Comparison of ENCODE assay signal across 10 cellular contexts in the genomic region with DNA sequence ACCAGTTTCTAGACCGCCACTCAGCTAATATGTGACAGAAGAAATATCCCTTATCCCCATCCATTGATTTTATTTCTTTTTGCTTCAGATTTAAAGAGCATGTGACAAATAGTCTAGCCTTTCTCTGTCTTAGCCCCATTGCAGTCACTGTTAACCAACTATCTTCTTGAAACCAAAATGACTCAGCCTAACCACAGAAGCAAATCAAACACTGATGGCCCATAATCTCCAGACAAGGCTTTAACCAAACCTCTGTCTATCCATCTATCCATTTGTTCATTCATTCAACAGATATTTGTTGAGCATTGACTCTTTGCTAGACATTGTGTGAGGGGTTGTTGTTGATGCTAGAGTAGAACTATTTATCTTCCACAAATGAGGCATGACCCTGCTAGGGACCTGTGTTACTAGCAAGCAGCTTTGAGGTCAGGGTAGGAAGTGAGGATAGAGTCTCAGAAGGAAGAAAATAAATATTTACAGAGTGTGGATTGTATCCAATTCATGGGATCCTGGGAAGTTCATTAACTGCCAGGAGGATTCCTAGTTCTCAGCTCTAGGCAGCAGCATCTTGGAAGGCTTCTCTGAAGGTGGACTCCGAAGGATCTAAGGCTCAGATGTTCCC. TPM values are rescaled to one million over a fixed set of nuclear protein-coding genes. Genes with fewer than 3 reads are reported as not detected.
DNase-seq lines count a peak whose midpoint lies in the region; ATAC-seq, FAIRE-seq and TF ChIP-seq lines count a peak whose summit lies in the region.
"Had no signal": no experiment of that assay in that cellular context is flagged by ENCODE, and none has a peak within 500 bp of the region (broad histone marks: within the 10 kb centered on the region; RNA-seq: fewer than 3 reads in every experiment).

No MANE protein-coding gene starts in this region.

- ATAC-seq in GM21367 (IDR thresholded peaks at IDR 0.05; ENCODE audit: unreplicated experiment) (peak; percentile 93), HG03175 (IDR thresholded peaks at IDR 0.05; ENCODE audit: unreplicated experiment) (peak; percentile 92)

- no peak overlapping the region for H2AFZ ChIP-seq in astrocyte (ENCODE audit: low read depth, low read length)

- H3K27ac Mint-ChIP-seq in astrocyte (ENCODE audit: unreplicated experiment), result peak overlapping the region; percentile 38

- peak overlapping the region; percentile 78 for H3K4me2 ChIP-seq in astrocyte (ENCODE audit: low read length)

- H3K36me3 Mint-ChIP-seq in astrocyte (ENCODE audit: low read depth, unreplicated experiment), result peaks cover 7% of the 10 kb centered on the region

- TF ChIP-seq CTCF in astrocyte (IDR thresholded peaks at IDR 0.05; ENCODE audit: insufficient read depth, low read depth, low read length) (no peak), BE2C (IDR thresholded peaks at IDR 0.05; ENCODE audit: low read depth, low read length) (no peak), GM13977 (IDR thresholded peaks at IDR 0.05; ENCODE audit: extremely low read depth, insufficient read depth, missing control alignments) (no peak)

- H3K9me3 ChIP-seq in astrocyte (ENCODE audit: insufficient read depth, low read depth, low read length) (no peaks in the 10 kb centered on the region), BE2C (no peaks in the 10 kb centered on the region)

- H3K4me3 ChIP-seq in astrocyte (ENCODE audit: insufficient read depth, low read depth, low read length) (no peak overlapping the region), BE2C (ENCODE audit: low read depth, low read length) (no peak overlapping the region)

- no peaks in the 10 kb centered on the region for H3K27me3 ChIP-seq in astrocyte (ENCODE audit: insufficient read depth, low read length)
- H3K27me3 ChIP-seq in BE2C, result no peaks in the 10 kb centered on the region

- no peaks in the 10 kb centered on the region for H4K20me1 ChIP-seq in astrocyte (ENCODE audit: insufficient read depth, low read length)

- H3K9ac ChIP-seq in astrocyte (ENCODE audit: low read length), result peak overlapping the region; percentile 46

- peak overlapping the region; percentile 54 for H3K4me3 Mint-ChIP-seq in astrocyte (ENCODE audit: unreplicated experiment)
- H3K4me3 Mint-ChIP-seq: naive B cell had no signal

- H3K4me1 Mint-ChIP-seq in astrocyte (ENCODE audit: low read depth, unreplicated experiment), result peaks cover 11% of the 10 kb centered on the region

- in situ Hi-C loops in GM13977 (cut with MboI; ENCODE audit: low pct_unique_long_range_greater_than_20kb, low sequenced_read_pairs, unreplicated experiment), result no loop called here

- no peaks in the 10 kb centered on the region for H3K79me2 ChIP-seq in astrocyte (ENCODE audit: insufficient read depth, low read length)

- no peak for FAIRE-seq in astrocyte (lab: Jason Lieb, UNC)

- DNase-seq in EH (ENCODE audit: low read depth) (peak; percentile 66), astrocyte (ENCODE audit: low read depth) (peak; percentile 55), NCI-H1417 treated with DMSO at 0.1 percent for 48 hours (lab: John Stamatoyannopoulos, UW) (no peak), BE2C (no peak), GM13977 (ENCODE audit: low spot score) (no peak)
- DNase-seq in stimulated activated CD4-positive, alpha-beta T cell treated with anti-CD3 and anti-CD28 coated beads, Interleukin-2, amount 100 ng/mL, for 48 hours, result no peak
- DNase-seq: MM.1S, naive B cell had no signal

- H3K9me3 Mint-ChIP-seq in astrocyte (ENCODE audit: unreplicated experiment), result no peaks in the 10 kb centered on the region

- H3K27ac ChIP-seq in astrocyte (ENCODE audit: low read depth, low read length), result peak overlapping the region; percentile 80

- no peaks in the 10 kb centered on the region for H3K27me3 Mint-ChIP-seq in astrocyte (ENCODE audit: low read depth, unreplicated experiment)
- H3K27me3 Mint-ChIP-seq: naive B cell had no signal

- H3K4me1 ChIP-seq in astrocyte (ENCODE audit: insufficient read depth, low read length) (peaks cover 12% of the 10 kb centered on the region), BE2C (no peaks in the 10 kb centered on the region)

- H3K36me3 ChIP-seq in astrocyte (ENCODE audit: insufficient read depth, low read length) (no peaks in the 10 kb centered on the region), BE2C (no peaks in the 10 kb centered on the region)

RNA-seq across cellular contexts. Expression of a gene that starts 22.5 kb away (rescaled TPM):
- 47.5 and 48.9 TPM in 2 replicates for total RNA-seq in astrocyte
- polyA plus RNA-seq in BE2C (2012; ENCODE audit: insufficient read depth, insufficient read length, low read depth), result 81.1 TPM

RNA-seq across cellular contexts. Expression of a gene that starts 22.8 kb away (rescaled TPM):
- total RNA-seq in astrocyte, result 48.0 and 51.9 TPM in 2 replicates
- 16.4 TPM for polyA plus RNA-seq in BE2C (2012; ENCODE audit: insufficient read depth, insufficient read length, low read depth)

RNA-seq across cellular contexts. Expression of a gene that starts 39.8 kb away (rescaled TPM):
- 185 and 186 TPM in 2 replicates for total RNA-seq in astrocyte
- polyA plus RNA-seq in BE2C (2012; ENCODE audit: insufficient read depth, insufficient read length, low read depth), result 364 TPM

RNA-seq across cellular contexts. Expression of a gene that starts 44.6 kb away (rescaled TPM):
- total RNA-seq in astrocyte, result 0.43 and 0.79 TPM in 2 replicates
- 0.37 TPM for polyA plus RNA-seq in BE2C (2012; ENCODE audit: insufficient read depth, insufficient read length, low read depth)

RNA-seq across cellular contexts. Expression of a gene that starts 54.7 kb away (rescaled TPM):
- 9.6 and 10.8 TPM in 2 replicates for total RNA-seq in astrocyte
- polyA plus RNA-seq in BE2C (2012; ENCODE audit: insufficient read depth, insufficient read length, low read depth), result 10.6 TPM

Comparison
In these comparisons a context has a peak if more than half of its experiments do, and no peak if none do; other contexts are left out.
1. DNase-seq: peak in EH (single experiment) and astrocyte (single experiment); none in NCI-H1417 treated with DMSO at 0.1 percent for 48 hours (single experiment), BE2C (single experiment), stimulated activated CD4-positive, alpha-beta T cell treated with anti-CD3 and anti-CD28 coated beads, Interleukin-2, amount 100 ng/mL, for 48 hours (0 of 2) and GM13977 (single experiment).